ENCODE assay signal across 16 cellular contexts in the genomic region with DNA sequence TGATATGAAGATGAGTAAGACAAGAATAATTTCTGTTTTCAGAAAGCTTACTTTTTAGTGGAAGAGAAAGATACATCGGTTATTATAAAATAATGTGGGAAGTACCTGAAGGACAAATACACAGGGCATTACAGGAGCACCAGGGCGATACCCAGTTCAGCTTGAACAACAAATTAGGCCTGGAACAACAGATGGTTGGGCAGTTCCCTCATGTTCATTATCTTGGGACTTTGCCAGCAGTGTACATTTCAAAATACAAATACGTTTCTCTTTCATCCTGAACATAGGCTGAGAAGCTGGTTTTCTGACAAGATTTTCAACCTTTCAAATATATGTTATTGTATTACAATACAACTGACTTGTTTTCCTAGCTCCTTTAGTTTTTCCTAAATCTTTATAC.
DNase-seq lines count a peak whose midpoint lies in the region; ATAC-seq and TF ChIP-seq lines count a peak whose summit lies in the region.
"Had no signal": no experiment of that assay in that cellular context is flagged by ENCODE, and none has a peak within 500 bp of the region (broad histone marks: within the 10 kb centered on the region; RNA-seq: fewer than 3 reads in every experiment).

No MANE protein-coding gene starts in this region.

- no TSS peak for BruUV-seq in A673 (replicated peaks; lab: Mats Ljungman, UMichigan)

- POLR2A ChIA-PET in A673 (lab: Charles Lee; ENCODE audit: low non-redundant PET) = no interaction called here

- H3K36me3 Mint-ChIP-seq in brain (peaks cover 35% of the 10 kb centered on the region), HFFc6 (ENCODE audit: low read depth) (no peaks in the 10 kb centered on the region)

- H3K4me3 ChIP-seq in A673 (ENCODE audit: low read depth, low read length, poor library complexity, severe bottlenecking) = no peak overlapping the region
- H3K4me3 ChIP-seq: skin epidermis, tibial artery had no signal

- TF ChIP-seq CTCF in brain (conservative IDR thresholded peaks at IDR 0.05) (no peak), HFFc6 (IDR thresholded peaks at IDR 0.05) (no peak), A673 (conservative IDR thresholded peaks at IDR 0.05; ENCODE audit: low read depth, low read length) (no peak)

- CTCF ChIA-PET in A673 (lab: Charles Lee) = no interaction called here

- no peak for ATAC-seq in HG02885 (IDR thresholded peaks at IDR 0.05; ENCODE audit: poor library complexity, unreplicated experiment)
- ATAC-seq: activated CD4-positive, alpha-beta T cell treated with anti-CD3 and anti-CD28 coated beads for 36 hours; left lobe of liver had no signal

- peaks cover 39% of the 10 kb centered on the region for H3K36me3 ChIP-seq in A673 (ENCODE audit: insufficient read depth, low read length, poor library complexity, severe bottlenecking)
- H3K36me3 ChIP-seq: tibial artery had no signal

- peaks cover 0 to 9% (median 4%) of the 10 kb centered on the region in 5 experiments for H3K9me3 Mint-ChIP-seq in brain
- H3K9me3 Mint-ChIP-seq in HFFc6 = no peaks in the 10 kb centered on the region; the same call in 1 of the 2 replicates

- no peaks in the 10 kb centered on the region for H3K27me3 Mint-ChIP-seq in brain
- H3K27me3 Mint-ChIP-seq in HFFc6 (ENCODE audit: insufficient read depth) = peaks cover 4% of the 10 kb centered on the region
- H3K27me3 Mint-ChIP-seq: activated CD4-positive, alpha-beta T cell treated with anti-CD3 and anti-CD28 coated beads for 36 hours had no signal

- H3K4me3 Mint-ChIP-seq in brain (peak overlapping the region in 1 of 5 experiments; percentile 25), HFFc6 (no peak overlapping the region)
- H3K4me3 Mint-ChIP-seq: activated CD4-positive, alpha-beta T cell treated with anti-CD3 and anti-CD28 coated beads for 36 hours; H9 had no signal

- DNase-seq in NCI-H2107 treated with DMSO at 0.1 percent for 48 hours (lab: John Stamatoyannopoulos, UW; ENCODE audit: unreplicated experiment) = peak; percentile 32
- no peak for DNase-seq in NCI-H2107 (lab: John Stamatoyannopoulos, UW)
- peak; percentile 24 for DNase-seq in NCI-H510A (lab: John Stamatoyannopoulos, UW)
- DNase-seq in HFFc6 = no peak
- no peak for DNase-seq in T-helper 9 cell
- no peak for DNase-seq in A673 (ENCODE audit: low spot score)
- DNase-seq: activated CD4-positive, alpha-beta T cell treated with anti-CD3 and anti-CD28 coated beads for 36 hours; activated naive CD4-positive, alpha-beta T cell treated with anti-CD3 and anti-CD28 coated beads, Interleukin-2, amount 50 U/mL, for 16 hours; effector CD8-positive, alpha-beta T cell; H9; T-helper 2 cell; tibial artery had no signal

- H3K27me3 ChIP-seq in A673 (replicated peaks; ENCODE audit: insufficient read depth, low read depth, low read length, poor library complexity) = no peaks in the 10 kb centered on the region
- H3K27me3 ChIP-seq: tibial artery had no signal

- H3K27ac ChIP-seq in A673 (ENCODE audit: low read depth, low read length, poor library complexity, severe bottlenecking) = no peak overlapping the region
- H3K27ac ChIP-seq: skin epidermis, tibial artery had no signal

- intact Hi-C loops in A673 (cut with micrococcal nuclease; ENCODE audit: unreplicated experiment) = no loop called here

- no peaks in the 10 kb centered on the region for H3K9me3 ChIP-seq in A673 (ENCODE audit: low read depth, low read length, poor library complexity, severe bottlenecking)
- H3K9me3 ChIP-seq: tibial artery had no signal

- H3K4me1 ChIP-seq in A673 (ENCODE audit: insufficient read depth, low read length, poor library complexity, severe bottlenecking) = peaks cover 33% of the 10 kb centered on the region
- H3K4me1 ChIP-seq: tibial artery had no signal

- peaks cover 57% of the 10 kb centered on the region for H3K4me1 Mint-ChIP-seq in brain
- peaks cover 7% of the 10 kb centered on the region; the same call in 1 of the 2 replicates for H3K4me1 Mint-ChIP-seq in HFFc6 (ENCODE audit: low read depth)

- H3K27ac Mint-ChIP-seq in brain (peak overlapping the region in 4 of 5 experiments; percentile 20 to 93 (median 59)), HFFc6 (no peak overlapping the region)
- H3K27ac Mint-ChIP-seq: activated CD4-positive, alpha-beta T cell treated with anti-CD3 and anti-CD28 coated beads for 36 hours had no signal

Comparison
In these comparisons a context has a peak if more than half of its experiments do, and no peak if none do; other contexts are left out.
1. DNase-seq: peak in NCI-H2107 treated with DMSO at 0.1 percent for 48 hours (single experiment) and NCI-H510A (single experiment); none in NCI-H2107 (single experiment), HFFc6 (single experiment), T-helper 9 cell (single experiment) and A673 (single experiment).